ENCODE assay signal across 1 cellular context in the genomic region with DNA sequence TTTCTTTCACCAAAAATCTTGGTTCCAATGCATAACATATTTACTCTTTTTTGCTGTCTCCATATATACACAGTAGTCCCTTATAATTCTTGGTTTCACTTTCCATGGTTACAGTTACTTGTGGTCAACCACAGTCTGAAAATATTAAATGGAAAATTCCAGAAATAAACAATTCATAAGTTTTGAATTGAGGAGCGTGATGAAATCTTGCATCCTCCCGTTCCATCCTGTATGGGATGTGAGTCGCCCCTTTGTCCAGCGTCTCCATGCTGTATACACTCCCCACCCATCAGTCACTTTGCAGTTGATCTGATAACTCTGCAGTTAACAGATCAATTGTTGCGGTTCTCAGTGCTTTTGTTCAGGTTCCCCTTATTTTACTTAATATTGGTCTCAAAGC.
TF ChIP-seq lines count a peak whose summit lies in the region.

No MANE protein-coding gene starts in this region.

TF ChIP-seq in HepG2, 621 proteins besides CTCF, POLR2A, EP300 and RAD21 (continued from another document):
- TF ChIP-seq ATF7 (IDR thresholded peaks at IDR 0.05): no peak
- no peak for TF ChIP-seq ATF7 (CRISPR knock-in tag; IDR thresholded peaks at IDR 0.05)
- TF ChIP-seq CEBPG (CRISPR knock-in tag; IDR thresholded peaks at IDR 0.05): peak; percentile 46; the same call in 1 of the 2 replicates
- TF ChIP-seq DR1 (CRISPR knock-in tag; IDR thresholded peaks at IDR 0.05): no peak
- TF ChIP-seq SMAD1 (CRISPR knock-in tag; IDR thresholded peaks at IDR 0.05; ENCODE audit: borderline replicate concordance, low read depth): no peak
- TF ChIP-seq, protein P1, sequence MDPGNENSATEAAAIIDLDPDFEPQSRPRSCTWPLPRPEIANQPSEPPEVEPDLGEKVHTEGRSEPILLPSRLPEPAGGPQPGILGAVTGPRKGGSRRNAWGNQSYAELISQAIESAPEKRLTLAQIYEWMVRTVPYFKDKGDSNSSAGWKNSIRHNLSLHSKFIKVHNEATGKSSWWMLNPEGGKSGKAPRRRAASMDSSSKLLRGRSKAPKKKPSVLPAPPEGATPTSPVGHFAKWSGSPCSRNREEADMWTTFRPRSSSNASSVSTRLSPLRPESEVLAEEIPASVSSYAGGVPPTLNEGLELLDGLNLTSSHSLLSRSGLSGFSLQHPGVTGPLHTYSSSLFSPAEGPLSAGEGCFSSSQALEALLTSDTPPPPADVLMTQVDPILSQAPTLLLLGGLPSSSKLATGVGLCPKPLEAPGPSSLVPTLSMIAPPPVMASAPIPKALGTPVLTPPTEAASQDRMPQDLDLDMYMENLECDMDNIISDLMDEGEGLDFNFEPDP (CRISPR knock-in tag; conservative IDR thresholded peaks at IDR 0.05): no peak
- TF ChIP-seq, protein P2, sequence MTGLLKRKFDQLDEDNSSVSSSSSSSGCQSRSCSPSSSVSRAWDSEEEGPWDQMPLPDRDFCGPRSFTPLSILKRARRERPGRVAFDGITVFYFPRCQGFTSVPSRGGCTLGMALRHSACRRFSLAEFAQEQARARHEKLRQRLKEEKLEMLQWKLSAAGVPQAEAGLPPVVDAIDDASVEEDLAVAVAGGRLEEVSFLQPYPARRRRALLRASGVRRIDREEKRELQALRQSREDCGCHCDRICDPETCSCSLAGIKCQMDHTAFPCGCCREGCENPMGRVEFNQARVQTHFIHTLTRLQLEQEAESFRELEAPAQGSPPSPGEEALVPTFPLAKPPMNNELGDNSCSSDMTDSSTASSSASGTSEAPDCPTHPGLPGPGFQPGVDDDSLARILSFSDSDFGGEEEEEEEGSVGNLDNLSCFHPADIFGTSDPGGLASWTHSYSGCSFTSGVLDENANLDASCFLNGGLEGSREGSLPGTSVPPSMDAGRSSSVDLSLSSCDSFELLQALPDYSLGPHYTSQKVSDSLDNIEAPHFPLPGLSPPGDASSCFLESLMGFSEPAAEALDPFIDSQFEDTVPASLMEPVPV (CRISPR knock-in tag; IDR thresholded peaks at IDR 0.05): no peak
- TF ChIP-seq FOSL2 (CRISPR knock-in tag; IDR thresholded peaks at IDR 0.05): peak; percentile 92
- TF ChIP-seq ZNF552 (CRISPR knock-in tag; IDR thresholded peaks at IDR 0.05; ENCODE audit: borderline replicate concordance): no peak
- no peak for TF ChIP-seq SNRNP70 (IDR thresholded peaks at IDR 0.05; ENCODE audit: low read depth, low read length)
- TF ChIP-seq, protein P3, sequence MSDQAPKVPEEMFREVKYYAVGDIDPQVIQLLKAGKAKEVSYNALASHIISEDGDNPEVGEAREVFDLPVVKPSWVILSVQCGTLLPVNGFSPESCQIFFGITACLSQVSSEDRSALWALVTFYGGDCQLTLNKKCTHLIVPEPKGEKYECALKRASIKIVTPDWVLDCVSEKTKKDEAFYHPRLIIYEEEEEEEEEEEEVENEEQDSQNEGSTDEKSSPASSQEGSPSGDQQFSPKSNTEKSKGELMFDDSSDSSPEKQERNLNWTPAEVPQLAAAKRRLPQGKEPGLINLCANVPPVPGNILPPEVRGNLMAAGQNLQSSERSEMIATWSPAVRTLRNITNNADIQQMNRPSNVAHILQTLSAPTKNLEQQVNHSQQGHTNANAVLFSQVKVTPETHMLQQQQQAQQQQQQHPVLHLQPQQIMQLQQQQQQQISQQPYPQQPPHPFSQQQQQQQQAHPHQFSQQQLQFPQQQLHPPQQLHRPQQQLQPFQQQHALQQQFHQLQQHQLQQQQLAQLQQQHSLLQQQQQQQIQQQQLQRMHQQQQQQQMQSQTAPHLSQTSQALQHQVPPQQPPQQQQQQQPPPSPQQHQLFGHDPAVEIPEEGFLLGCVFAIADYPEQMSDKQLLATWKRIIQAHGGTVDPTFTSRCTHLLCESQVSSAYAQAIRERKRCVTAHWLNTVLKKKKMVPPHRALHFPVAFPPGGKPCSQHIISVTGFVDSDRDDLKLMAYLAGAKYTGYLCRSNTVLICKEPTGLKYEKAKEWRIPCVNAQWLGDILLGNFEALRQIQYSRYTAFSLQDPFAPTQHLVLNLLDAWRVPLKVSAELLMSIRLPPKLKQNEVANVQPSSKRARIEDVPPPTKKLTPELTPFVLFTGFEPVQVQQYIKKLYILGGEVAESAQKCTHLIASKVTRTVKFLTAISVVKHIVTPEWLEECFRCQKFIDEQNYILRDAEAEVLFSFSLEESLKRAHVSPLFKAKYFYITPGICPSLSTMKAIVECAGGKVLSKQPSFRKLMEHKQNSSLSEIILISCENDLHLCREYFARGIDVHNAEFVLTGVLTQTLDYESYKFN (CRISPR knock-in tag; conservative IDR thresholded peaks at IDR 0.05): no peak
- TF ChIP-seq, protein P4, sequence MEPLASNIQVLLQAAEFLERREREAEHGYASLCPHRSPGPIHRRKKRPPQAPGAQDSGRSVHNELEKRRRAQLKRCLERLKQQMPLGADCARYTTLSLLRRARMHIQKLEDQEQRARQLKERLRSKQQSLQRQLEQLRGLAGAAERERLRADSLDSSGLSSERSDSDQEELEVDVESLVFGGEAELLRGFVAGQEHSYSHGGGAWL (CRISPR knock-in tag; IDR thresholded peaks at IDR 0.05): no peak
- TF ChIP-seq NKX3-1 (CRISPR knock-in tag; IDR thresholded peaks at IDR 0.05): no peak
- TF ChIP-seq ESRRA (CRISPR knock-in tag; IDR thresholded peaks at IDR 0.05; ENCODE audit: low read depth): no peak
- no peak for TF ChIP-seq ZNF550 (CRISPR knock-in tag; IDR thresholded peaks at IDR 0.05; ENCODE audit: borderline replicate concordance)
- TF ChIP-seq, protein P5, sequence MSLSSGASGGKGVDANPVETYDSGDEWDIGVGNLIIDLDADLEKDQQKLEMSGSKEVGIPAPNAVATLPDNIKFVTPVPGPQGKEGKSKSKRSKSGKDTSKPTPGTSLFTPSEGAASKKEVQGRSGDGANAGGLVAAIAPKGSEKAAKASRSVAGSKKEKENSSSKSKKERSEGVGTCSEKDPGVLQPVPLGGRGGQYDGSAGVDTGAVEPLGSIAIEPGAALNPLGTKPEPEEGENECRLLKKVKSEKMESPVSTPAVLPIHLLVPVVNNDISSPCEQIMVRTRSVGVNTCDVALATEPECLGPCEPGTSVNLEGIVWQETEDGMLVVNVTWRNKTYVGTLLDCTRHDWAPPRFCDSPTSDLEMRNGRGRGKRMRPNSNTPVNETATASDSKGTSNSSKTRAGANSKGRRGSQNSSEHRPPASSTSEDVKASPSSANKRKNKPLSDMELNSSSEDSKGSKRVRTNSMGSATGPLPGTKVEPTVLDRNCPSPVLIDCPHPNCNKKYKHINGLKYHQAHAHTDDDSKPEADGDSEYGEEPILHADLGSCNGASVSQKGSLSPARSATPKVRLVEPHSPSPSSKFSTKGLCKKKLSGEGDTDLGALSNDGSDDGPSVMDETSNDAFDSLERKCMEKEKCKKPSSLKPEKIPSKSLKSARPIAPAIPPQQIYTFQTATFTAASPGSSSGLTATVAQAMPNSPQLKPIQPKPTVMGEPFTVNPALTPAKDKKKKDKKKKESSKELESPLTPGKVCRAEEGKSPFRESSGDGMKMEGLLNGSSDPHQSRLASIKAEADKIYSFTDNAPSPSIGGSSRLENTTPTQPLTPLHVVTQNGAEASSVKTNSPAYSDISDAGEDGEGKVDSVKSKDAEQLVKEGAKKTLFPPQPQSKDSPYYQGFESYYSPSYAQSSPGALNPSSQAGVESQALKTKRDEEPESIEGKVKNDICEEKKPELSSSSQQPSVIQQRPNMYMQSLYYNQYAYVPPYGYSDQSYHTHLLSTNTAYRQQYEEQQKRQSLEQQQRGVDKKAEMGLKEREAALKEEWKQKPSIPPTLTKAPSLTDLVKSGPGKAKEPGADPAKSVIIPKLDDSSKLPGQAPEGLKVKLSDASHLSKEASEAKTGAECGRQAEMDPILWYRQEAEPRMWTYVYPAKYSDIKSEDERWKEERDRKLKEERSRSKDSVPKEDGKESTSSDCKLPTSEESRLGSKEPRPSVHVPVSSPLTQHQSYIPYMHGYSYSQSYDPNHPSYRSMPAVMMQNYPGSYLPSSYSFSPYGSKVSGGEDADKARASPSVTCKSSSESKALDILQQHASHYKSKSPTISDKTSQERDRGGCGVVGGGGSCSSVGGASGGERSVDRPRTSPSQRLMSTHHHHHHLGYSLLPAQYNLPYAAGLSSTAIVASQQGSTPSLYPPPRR (CRISPR knock-in tag; IDR thresholded peaks at IDR 0.05; ENCODE audit: borderline replicate concordance): no peak
- TF ChIP-seq, protein P6, sequence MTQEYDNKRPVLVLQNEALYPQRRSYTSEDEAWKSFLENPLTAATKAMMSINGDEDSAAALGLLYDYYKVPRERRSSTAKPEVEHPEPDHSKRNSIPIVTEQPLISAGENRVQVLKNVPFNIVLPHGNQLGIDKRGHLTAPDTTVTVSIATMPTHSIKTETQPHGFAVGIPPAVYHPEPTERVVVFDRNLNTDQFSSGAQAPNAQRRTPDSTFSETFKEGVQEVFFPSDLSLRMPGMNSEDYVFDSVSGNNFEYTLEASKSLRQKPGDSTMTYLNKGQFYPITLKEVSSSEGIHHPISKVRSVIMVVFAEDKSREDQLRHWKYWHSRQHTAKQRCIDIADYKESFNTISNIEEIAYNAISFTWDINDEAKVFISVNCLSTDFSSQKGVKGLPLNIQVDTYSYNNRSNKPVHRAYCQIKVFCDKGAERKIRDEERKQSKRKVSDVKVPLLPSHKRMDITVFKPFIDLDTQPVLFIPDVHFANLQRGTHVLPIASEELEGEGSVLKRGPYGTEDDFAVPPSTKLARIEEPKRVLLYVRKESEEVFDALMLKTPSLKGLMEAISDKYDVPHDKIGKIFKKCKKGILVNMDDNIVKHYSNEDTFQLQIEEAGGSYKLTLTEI (CRISPR knock-in tag; conservative IDR thresholded peaks at IDR 0.05): no peak
- no peak for TF ChIP-seq NFRKB (IDR thresholded peaks at IDR 0.05)
- TF ChIP-seq, protein P7, sequence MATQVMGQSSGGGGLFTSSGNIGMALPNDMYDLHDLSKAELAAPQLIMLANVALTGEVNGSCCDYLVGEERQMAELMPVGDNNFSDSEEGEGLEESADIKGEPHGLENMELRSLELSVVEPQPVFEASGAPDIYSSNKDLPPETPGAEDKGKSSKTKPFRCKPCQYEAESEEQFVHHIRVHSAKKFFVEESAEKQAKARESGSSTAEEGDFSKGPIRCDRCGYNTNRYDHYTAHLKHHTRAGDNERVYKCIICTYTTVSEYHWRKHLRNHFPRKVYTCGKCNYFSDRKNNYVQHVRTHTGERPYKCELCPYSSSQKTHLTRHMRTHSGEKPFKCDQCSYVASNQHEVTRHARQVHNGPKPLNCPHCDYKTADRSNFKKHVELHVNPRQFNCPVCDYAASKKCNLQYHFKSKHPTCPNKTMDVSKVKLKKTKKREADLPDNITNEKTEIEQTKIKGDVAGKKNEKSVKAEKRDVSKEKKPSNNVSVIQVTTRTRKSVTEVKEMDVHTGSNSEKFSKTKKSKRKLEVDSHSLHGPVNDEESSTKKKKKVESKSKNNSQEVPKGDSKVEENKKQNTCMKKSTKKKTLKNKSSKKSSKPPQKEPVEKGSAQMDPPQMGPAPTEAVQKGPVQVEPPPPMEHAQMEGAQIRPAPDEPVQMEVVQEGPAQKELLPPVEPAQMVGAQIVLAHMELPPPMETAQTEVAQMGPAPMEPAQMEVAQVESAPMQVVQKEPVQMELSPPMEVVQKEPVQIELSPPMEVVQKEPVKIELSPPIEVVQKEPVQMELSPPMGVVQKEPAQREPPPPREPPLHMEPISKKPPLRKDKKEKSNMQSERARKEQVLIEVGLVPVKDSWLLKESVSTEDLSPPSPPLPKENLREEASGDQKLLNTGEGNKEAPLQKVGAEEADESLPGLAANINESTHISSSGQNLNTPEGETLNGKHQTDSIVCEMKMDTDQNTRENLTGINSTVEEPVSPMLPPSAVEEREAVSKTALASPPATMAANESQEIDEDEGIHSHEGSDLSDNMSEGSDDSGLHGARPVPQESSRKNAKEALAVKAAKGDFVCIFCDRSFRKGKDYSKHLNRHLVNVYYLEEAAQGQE (IDR thresholded peaks at IDR 0.05; ENCODE audit: borderline replicate concordance in 1 of 2, low read depth in 1 of 2, low read length in 2 of 2): no peak
- TF ChIP-seq SOX6 (IDR thresholded peaks at IDR 0.05): no peak
- peak; percentile 70 for TF ChIP-seq SOX6 (CRISPR knock-in tag; IDR thresholded peaks at IDR 0.05)
- TF ChIP-seq SMARCC2 (IDR thresholded peaks at IDR 0.05): no peak
- no peak for TF ChIP-seq BORCS8-MEF2B (CRISPR knock-in tag; IDR thresholded peaks at IDR 0.05)
- no peak for TF ChIP-seq ZNF747 (CRISPR knock-in tag; IDR thresholded peaks at IDR 0.05; ENCODE audit: borderline replicate concordance)
- TF ChIP-seq GTF3A (CRISPR knock-in tag; conservative IDR thresholded peaks at IDR 0.05): no peak
- TF ChIP-seq RXRA (CRISPR knock-in tag; IDR thresholded peaks at IDR 0.05): no peak
- no peak for TF ChIP-seq SOX13 (IDR thresholded peaks at IDR 0.05)
- TF ChIP-seq SOX13 (CRISPR knock-in tag; conservative IDR thresholded peaks at IDR 0.05 in 1 of 2, IDR thresholded peaks at IDR 0.05 in 1 of 2): peak in 1 of 2 experiments; percentile 82; a peak in 2 of 4 replicates
- TF ChIP-seq ZNF776 (CRISPR knock-in tag; IDR thresholded peaks at IDR 0.05): no peak
- no peak for TF ChIP-seq ZNF136 (CRISPR knock-in tag; IDR thresholded peaks at IDR 0.05; ENCODE audit: low read depth)
- TF ChIP-seq SMAD3 (CRISPR knock-in tag; IDR thresholded peaks at IDR 0.05): no peak
- TF ChIP-seq GATAD2A (CRISPR knock-in tag; IDR thresholded peaks at IDR 0.05): peak; percentile 36
- TF ChIP-seq, protein P8, sequence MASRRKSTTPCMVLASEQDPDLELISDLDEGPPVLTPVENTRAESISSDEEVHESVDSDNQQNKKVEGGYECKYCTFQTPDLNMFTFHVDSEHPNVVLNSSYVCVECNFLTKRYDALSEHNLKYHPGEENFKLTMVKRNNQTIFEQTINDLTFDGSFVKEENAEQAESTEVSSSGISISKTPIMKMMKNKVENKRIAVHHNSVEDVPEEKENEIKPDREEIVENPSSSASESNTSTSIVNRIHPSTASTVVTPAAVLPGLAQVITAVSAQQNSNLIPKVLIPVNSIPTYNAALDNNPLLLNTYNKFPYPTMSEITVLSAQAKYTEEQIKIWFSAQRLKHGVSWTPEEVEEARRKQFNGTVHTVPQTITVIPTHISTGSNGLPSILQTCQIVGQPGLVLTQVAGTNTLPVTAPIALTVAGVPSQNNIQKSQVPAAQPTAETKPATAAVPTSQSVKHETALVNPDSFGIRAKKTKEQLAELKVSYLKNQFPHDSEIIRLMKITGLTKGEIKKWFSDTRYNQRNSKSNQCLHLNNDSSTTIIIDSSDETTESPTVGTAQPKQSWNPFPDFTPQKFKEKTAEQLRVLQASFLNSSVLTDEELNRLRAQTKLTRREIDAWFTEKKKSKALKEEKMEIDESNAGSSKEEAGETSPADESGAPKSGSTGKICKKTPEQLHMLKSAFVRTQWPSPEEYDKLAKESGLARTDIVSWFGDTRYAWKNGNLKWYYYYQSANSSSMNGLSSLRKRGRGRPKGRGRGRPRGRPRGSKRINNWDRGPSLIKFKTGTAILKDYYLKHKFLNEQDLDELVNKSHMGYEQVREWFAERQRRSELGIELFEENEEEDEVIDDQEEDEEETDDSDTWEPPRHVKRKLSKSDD (CRISPR knock-in tag; IDR thresholded peaks at IDR 0.05; ENCODE audit: low read depth): no peak
- no peak for TF ChIP-seq NRL (CRISPR knock-in tag; IDR thresholded peaks at IDR 0.05; ENCODE audit: borderline replicate concordance)
